Comparison of ENCODE assay signal across 17 cellular contexts in genomic region chr17:51124641-51125503, GRCh38. TPM values are rescaled to one million over a fixed set of nuclear protein-coding genes. Genes with fewer than 3 reads are reported as not detected.
DNase-seq lines count a peak whose midpoint lies in the region; ATAC-seq and TF ChIP-seq lines count a peak whose summit lies in the region.
"Had no signal": no experiment of that assay in that cellular context is flagged by ENCODE, and none has a peak within 500 bp of the region (broad histone marks: within the 10 kb centered on the region; RNA-seq: fewer than 3 reads in every experiment).

No MANE protein-coding gene starts in this region.

- CTCF ChIA-PET in activated naive CD4-positive, alpha-beta T cell treated with anti-CD3 and anti-CD28 coated beads, Interleukin-2, amount 10 ng/mL, durations not matched to agents 7 days and 5 days (lab: Charles Lee) = no interaction called here
- CTCF ChIA-PET in CD4-positive, alpha-beta memory T cell (lab: Charles Lee; ENCODE audit: partially characterized antibody) = interaction anchor here (0.7 to 2.3 kb wide), 2 partner anchors 28 to 123 kb away, joined by 3 to 9 read pairs; partner anchors contain the start of gene NME1

- no peak for ATAC-seq in activated naive CD4-positive, alpha-beta T cell treated with anti-CD3 and anti-CD28 coated beads, Interleukin-2, amount 50 U/mL, for 72 hours
- ATAC-seq in body of pancreas (no peak), GM21737 (IDR thresholded peaks at IDR 0.05; ENCODE audit: unreplicated experiment) (no peak)
- ATAC-seq: Panc1 had no signal

- H3K4me1 ChIP-seq in body of pancreas = peaks cover 43% of the 10 kb centered on the region
- peaks cover 6% of the 10 kb centered on the region for H3K4me1 ChIP-seq in mesenchymal stem cell (ENCODE audit: control insufficient read depth, insufficient read depth, low read depth, low read length)
- H3K4me1 ChIP-seq in testis = peaks cover 4% of the 10 kb centered on the region
- H3K4me1 ChIP-seq in CD4-positive, alpha-beta memory T cell (ENCODE audit: insufficient read depth, low read length) = peaks cover 14% of the 10 kb centered on the region
- peaks cover 9% of the 10 kb centered on the region for H3K4me1 ChIP-seq in HAP-1

- H3K9me3 ChIP-seq in body of pancreas = no peaks in the 10 kb centered on the region
- H3K9me3 ChIP-seq in mesenchymal stem cell (ENCODE audit: control insufficient read depth, low read length) = no peaks in the 10 kb centered on the region
- H3K9me3 ChIP-seq in testis = no peaks in the 10 kb centered on the region
- no peaks in the 10 kb centered on the region for H3K9me3 ChIP-seq in CD4-positive, alpha-beta memory T cell (ENCODE audit: control insufficient read depth in 1 of 2, low read length in 2 of 2)
- H3K9me3 ChIP-seq in HAP-1 = no peaks in the 10 kb centered on the region
- H3K9me3 ChIP-seq: MG63 had no signal

- no peak overlapping the region for H4K91ac ChIP-seq in mesenchymal stem cell (ENCODE audit: low read length)

- no peak for TF ChIP-seq POLR2A in body of pancreas (IDR thresholded peaks at IDR 0.05)
- no peak for TF ChIP-seq POLR2A in testis (IDR thresholded peaks at IDR 0.05)

- H3K4me1 Mint-ChIP-seq in activated naive CD4-positive, alpha-beta T cell treated with anti-CD3 and anti-CD28 coated beads, Interleukin-2, amount 10 ng/mL, durations not matched to agents 7 days and 5 days = peaks cover 17% of the 10 kb centered on the region
- H3K4me1 Mint-ChIP-seq in CD4-positive, alpha-beta memory T cell = peaks cover 10 to 24% (median 17%) of the 10 kb centered on the region in 4 donors

- no peak overlapping the region for H3K4me3 Mint-ChIP-seq in activated naive CD4-positive, alpha-beta T cell treated with anti-CD3 and anti-CD28 coated beads, Interleukin-2, amount 10 ng/mL, durations not matched to agents 7 days and 5 days
- no peak overlapping the region for H3K4me3 Mint-ChIP-seq in CD4-positive, alpha-beta memory T cell

- H3K23ac ChIP-seq in mesenchymal stem cell (ENCODE audit: low read length in 2 of 2) = no peak overlapping the region

- no peak overlapping the region for H3K18ac ChIP-seq in mesenchymal stem cell (ENCODE audit: low read depth in 1 of 2, low read length in 2 of 2)

- H3K4me3 ChIP-seq in body of pancreas (no peak overlapping the region), mesenchymal stem cell (ENCODE audit: insufficient read depth in 1 of 2, low read depth in 1 of 2, low read length in 2 of 2) (no peak overlapping the region), testis (no peak overlapping the region), HAP-1 (no peak overlapping the region)
- H3K4me3 ChIP-seq in CD4-positive, alpha-beta memory T cell (ENCODE audit: low read length in 2 of 2) = no peak overlapping the region
- H3K4me3 ChIP-seq: MG63 had no signal

- TF ChIP-seq CTCF in body of pancreas (IDR thresholded peaks at IDR 0.05) = no peak
- no peak for TF ChIP-seq CTCF in testis (IDR thresholded peaks at IDR 0.05)

- H3K36me3 Mint-ChIP-seq in activated naive CD4-positive, alpha-beta T cell treated with anti-CD3 and anti-CD28 coated beads, Interleukin-2, amount 50 U/mL, for 72 hours = peaks cover 0 to 4% of the 10 kb centered on the region in 2 donors
- no peaks in the 10 kb centered on the region for H3K36me3 Mint-ChIP-seq in activated naive CD4-positive, alpha-beta T cell treated with anti-CD3 and anti-CD28 coated beads, Interleukin-2, amount 10 ng/mL, durations not matched to agents 7 days and 5 days
- peaks cover 0 to 8% of the 10 kb centered on the region in 2 donors for H3K36me3 Mint-ChIP-seq in CD4-positive, alpha-beta memory T cell
- H3K36me3 Mint-ChIP-seq: CD4-positive, CD25-positive, alpha-beta regulatory T cell had no signal

- no peak overlapping the region for H2BK12ac ChIP-seq in mesenchymal stem cell (ENCODE audit: low read length in 2 of 2)

- no peak overlapping the region for H2AFZ ChIP-seq in mesenchymal stem cell (ENCODE audit: low read depth, low read length)

- in situ Hi-C loops in HAP-1 (cut with MboI; ENCODE audit: low sequenced_read_pairs) = no loop called here

- intact Hi-C loops in body of pancreas (cut with DNase I) = no loop called here
- intact Hi-C loops in testis (cut with DNase I; ENCODE audit: low total_unique reads) = no loop called here
- intact Hi-C loops in CD4-positive, alpha-beta memory T cell (cut with micrococcal nuclease) = no loop called here

- H3K27me3 Mint-ChIP-seq in activated naive CD4-positive, alpha-beta T cell treated with anti-CD3 and anti-CD28 coated beads, Interleukin-2, amount 10 ng/mL, durations not matched to agents 7 days and 5 days = peaks cover 14% of the 10 kb centered on the region
- H3K27me3 Mint-ChIP-seq in CD4-positive, alpha-beta memory T cell = no peaks in the 10 kb centered on the region
- H3K27me3 Mint-ChIP-seq: CD4-positive, CD25-positive, alpha-beta regulatory T cell had no signal

- no peaks in the 10 kb centered on the region for H3K9me3 Mint-ChIP-seq in activated naive CD4-positive, alpha-beta T cell treated with anti-CD3 and anti-CD28 coated beads, Interleukin-2, amount 50 U/mL, for 72 hours
- H3K9me3 Mint-ChIP-seq in activated naive CD4-positive, alpha-beta T cell treated with anti-CD3 and anti-CD28 coated beads, Interleukin-2, amount 10 ng/mL, durations not matched to agents 7 days and 5 days = no peaks in the 10 kb centered on the region
- H3K9me3 Mint-ChIP-seq in CD4-positive, alpha-beta memory T cell = no peaks in the 10 kb centered on the region

- peak overlapping the region; percentile 42 to 67 for H3K27ac Mint-ChIP-seq in activated naive CD4-positive, alpha-beta T cell treated with anti-CD3 and anti-CD28 coated beads, Interleukin-2, amount 50 U/mL, for 72 hours
- H3K27ac Mint-ChIP-seq in activated naive CD4-positive, alpha-beta T cell treated with anti-CD3 and anti-CD28 coated beads, Interleukin-2, amount 10 ng/mL, durations not matched to agents 7 days and 5 days = no peak overlapping the region
- no peak overlapping the region for H3K27ac Mint-ChIP-seq in CD4-positive, alpha-beta memory T cell

- H3K79me1 ChIP-seq in mesenchymal stem cell (replicated peaks; ENCODE audit: low read length, poor library complexity, severe bottlenecking) = peaks cover 1% of the 10 kb centered on the region

- no peak for DNase-seq in activated naive CD4-positive, alpha-beta T cell treated with anti-CD3 and anti-CD28 coated beads, Interleukin-2, amount 50 U/mL, for 72 hours (ENCODE audit: low spot score in 2 of 2)
- DNase-seq in activated naive CD4-positive, alpha-beta T cell treated with anti-CD3 and anti-CD28 coated beads, Interleukin-2, amount 10 ng/mL, durations not matched to agents 7 days and 5 days = no peak
- DNase-seq in body of pancreas = no peak
- no peak for DNase-seq in mesenchymal stem cell
- DNase-seq in testis = no peak
- no peak for DNase-seq in CD4-positive, alpha-beta memory T cell
- no peak for DNase-seq in HAP-1 (ENCODE audit: low spot score in 2 of 2)
- DNase-seq: CD4-positive, CD25-positive, alpha-beta regulatory T cell; GOT3; MG63; NCI-H1105 treated with DMSO at 0.1 percent for 48 hours; NCI-H187 treated with DMSO at 0.1 percent for 48 hours; NCI-H446 treated with DMSO at 0.1 percent for 48 hours; NCI-H774; SHP77 had no signal

- H2BK120ac ChIP-seq in mesenchymal stem cell (ENCODE audit: low read depth, low read length) = no peak overlapping the region

- no peak overlapping the region for H2BK5ac ChIP-seq in mesenchymal stem cell (ENCODE audit: low read depth, low read length, poor library complexity, severe bottlenecking)

- H3K4ac ChIP-seq in mesenchymal stem cell (ENCODE audit: low read depth in 1 of 2, low read length in 2 of 2) = no peak overlapping the region

- H3K27me3 ChIP-seq in body of pancreas (no peaks in the 10 kb centered on the region), mesenchymal stem cell (ENCODE audit: control insufficient read depth in 1 of 2, insufficient read depth in 1 of 2, low read length in 2 of 2) (no peaks in the 10 kb centered on the region), testis (no peaks in the 10 kb centered on the region), HAP-1 (ENCODE audit: low read depth) (no peaks in the 10 kb centered on the region)
- no peaks in the 10 kb centered on the region for H3K27me3 ChIP-seq in CD4-positive, alpha-beta memory T cell (ENCODE audit: insufficient read depth, low read length)
- H3K27me3 ChIP-seq: MG63 had no signal

- peak overlapping the region in 3 of 4 donors; percentile 19 to 80 (median 78) for H3K27ac ChIP-seq in body of pancreas
- H3K27ac ChIP-seq in mesenchymal stem cell (ENCODE audit: low read length, poor library complexity, severe bottlenecking) = peak overlapping the region; percentile 30
- no peak overlapping the region for H3K27ac ChIP-seq in testis
- H3K27ac ChIP-seq in CD4-positive, alpha-beta memory T cell (ENCODE audit: low read depth, low read length) = no peak overlapping the region

- H3K14ac ChIP-seq in mesenchymal stem cell (ENCODE audit: low read length in 2 of 2) = no peak overlapping the region

- WGBS in body of pancreas, 2 donors = 81 to 82% methylated on average over 5 of the region's 5 CpGs
- 86% methylated on average over 5 of the region's 5 CpGs for WGBS in mesenchymal stem cell
- WGBS in testis, 2 donors = 83 to 89% methylated on average over 5 of the region's 5 CpGs

- H4K8ac ChIP-seq in mesenchymal stem cell (ENCODE audit: low read length) = no peak overlapping the region

- H2BK15ac ChIP-seq in mesenchymal stem cell (ENCODE audit: low read depth, poor library complexity, severe bottlenecking) = no peak overlapping the region

- H3K9ac ChIP-seq in mesenchymal stem cell (ENCODE audit: low read length) = no peak overlapping the region

- H3K36me3 ChIP-seq in body of pancreas (replicated peaks in 1 of 2; ENCODE audit: insufficient read depth in 1 of 2, low read depth in 2 of 2) = no peaks in the 10 kb centered on the region
- H3K36me3 ChIP-seq in mesenchymal stem cell (ENCODE audit: control insufficient read depth in 1 of 2, insufficient read depth in 2 of 2, low read depth in 1 of 2, low read length in 2 of 2) = no peaks in the 10 kb centered on the region
- H3K36me3 ChIP-seq in testis (ENCODE audit: low read depth, missing control alignments) = no peaks in the 10 kb centered on the region
- H3K36me3 ChIP-seq in CD4-positive, alpha-beta memory T cell (ENCODE audit: insufficient read depth, low read length) = no peaks in the 10 kb centered on the region
- no peaks in the 10 kb centered on the region for H3K36me3 ChIP-seq in HAP-1 (replicated peaks)
- H3K36me3 ChIP-seq: MG63 had no signal

- H2AK5ac ChIP-seq in mesenchymal stem cell (ENCODE audit: low read length, severe bottlenecking) = peak overlapping the region; percentile 77

- POLR2A ChIA-PET in CD4-positive, alpha-beta memory T cell (lab: Charles Lee; ENCODE audit: partially characterized antibody) = no interaction called here

- H3K4me2 ChIP-seq in mesenchymal stem cell (ENCODE audit: low read length, poor library complexity, severe bottlenecking) = no peak overlapping the region

RNA-seq across cellular contexts. Expression of gene SPAG9, which starts 4.2 kb away (rescaled TPM):
- 100 to 1,000 TPM in 1 of 2 donors, 10 to 100 TPM in 1; 54.7 to 115 TPM for total RNA-seq in activated naive CD4-positive, alpha-beta T cell treated with anti-CD3 and anti-CD28 coated beads, Interleukin-2, amount 50 U/mL, for 72 hours
- total RNA-seq in body of pancreas (10 to 100 TPM; 49.8 to 76.8 TPM), testis (100 to 1,000 TPM; 157 to 165 TPM)
- 41.1 TPM for polyA plus RNA-seq in mesenchymal stem cell (2013, experiment 1 of 2)
- polyA plus RNA-seq in mesenchymal stem cell (2013, experiment 2 of 2) = 40.7 TPM
- polyA plus RNA-seq in testis (ENCODE audit: insufficient read depth, low read depth, low replicate concordance) = 159 TPM
- 10 to 100 TPM; 62.0 to 62.3 TPM for total RNA-seq in CD4-positive, alpha-beta memory T cell
- polyA plus RNA-seq in CD4-positive, alpha-beta memory T cell = 10 to 100 TPM in 1 of 2 donors, 1 to 10 TPM in 1; 3.2 to 10.0 TPM

RNA-seq across cellular contexts. Expression of gene NME1, which starts 28.5 kb away (rescaled TPM):
- 100 to 1,000 TPM; 100 to 282 TPM for total RNA-seq in activated naive CD4-positive, alpha-beta T cell treated with anti-CD3 and anti-CD28 coated beads, Interleukin-2, amount 50 U/mL, for 72 hours
- total RNA-seq in body of pancreas = 10 to 100 TPM; 17.5 to 27.2 TPM
- polyA plus RNA-seq in mesenchymal stem cell (2013, experiment 1 of 2) = 147 TPM
- 158 TPM for polyA plus RNA-seq in mesenchymal stem cell (2013, experiment 2 of 2)
- 10 to 100 TPM; 37.3 to 53.7 TPM for total RNA-seq in testis
- polyA plus RNA-seq in testis (ENCODE audit: insufficient read depth, low read depth, low replicate concordance) = 52.3 TPM
- total RNA-seq in CD4-positive, alpha-beta memory T cell = 10 to 100 TPM; 10.0 to 12.2 TPM
- polyA plus RNA-seq in CD4-positive, alpha-beta memory T cell = 10 to 100 TPM; 62.5 to 67.2 TPM

RNA-seq across cellular contexts. Expression of gene NME2, which starts 41.3 kb away (rescaled TPM):
- total RNA-seq in activated naive CD4-positive, alpha-beta T cell treated with anti-CD3 and anti-CD28 coated beads, Interleukin-2, amount 50 U/mL, for 72 hours = 100 to 1,000 TPM; 711 to 815 TPM
- 100 to 1,000 TPM; 108 to 172 TPM for total RNA-seq in body of pancreas
- polyA plus RNA-seq in mesenchymal stem cell (2013, experiment 1 of 2) = 1,365 TPM
- polyA plus RNA-seq in mesenchymal stem cell (2013, experiment 2 of 2) = 1,368 TPM
- 100 to 1,000 TPM; 105 to 169 TPM for total RNA-seq in testis
- polyA plus RNA-seq in testis (ENCODE audit: insufficient read depth, low read depth, low replicate concordance) = 196 TPM
- 100 to 1,000 TPM; 134 to 142 TPM for total RNA-seq in CD4-positive, alpha-beta memory T cell
- polyA plus RNA-seq in CD4-positive, alpha-beta memory T cell = 100 to 1,000 TPM; 277 to 331 TPM

Comparison
In these comparisons a context has a peak if more than half of its experiments do, and no peak if none do; other contexts are left out.
1. H3K27ac Mint-ChIP-seq: peak in activated naive CD4-positive, alpha-beta T cell treated with anti-CD3 and anti-CD28 coated beads, Interleukin-2, amount 50 U/mL, for 72 hours (2 of 2); none in activated naive CD4-positive, alpha-beta T cell treated with anti-CD3 and anti-CD28 coated beads, Interleukin-2, amount 10 ng/mL, durations not matched to agents 7 days and 5 days (single experiment) and CD4-positive, alpha-beta memory T cell (0 of 7).
2. H3K27ac ChIP-seq: peak in body of pancreas (3 of 4) and mesenchymal stem cell (single experiment); none in testis (0 of 2) and CD4-positive, alpha-beta memory T cell (single experiment).
3. RNA of gene NME2, which starts 41.3 kb away (total RNA-seq): 711 to 815 TPM in activated naive CD4-positive, alpha-beta T cell treated with anti-CD3 and anti-CD28 coated beads, Interleukin-2, amount 50 U/mL, for 72 hours; 108 to 172 TPM in body of pancreas, 105 to 169 TPM in testis and 134 to 142 TPM in CD4-positive, alpha-beta memory T cell; every median in the first group is over 4 times any median in the second.